ENCODE assay signal across 2 cellular contexts in genomic region chr9:92021785-92022541, GRCh38.
TF ChIP-seq lines count a peak whose summit lies in the region.
"Not testable (repeated sequence)": the region's sequence is repeated elsewhere in the genome, so short reads cannot be mapped to it uniquely, and the experiment has no call there.

No MANE protein-coding gene starts in this region.

TF ChIP-seq in IMR-90, 13 proteins besides CTCF, POLR2A, EP300 and RAD21:
- peak; percentile 60 for TF ChIP-seq USF2 (IDR thresholded peaks at IDR 0.05; ENCODE audit: low read depth, low read length)

TF ChIP-seq in K562, 482 proteins besides CTCF, POLR2A, EP300 and RAD21:
- TF ChIP-seq FOSL1 (tag; conservative IDR thresholded peaks at IDR 0.05) (peak; percentile 39), HES1 (IDR thresholded peaks at IDR 0.05; ENCODE audit: low read depth) (0 out of 2 replicates have a peak, but pooled peaks have one; percentile 41), ESRRA (IDR thresholded peaks at IDR 0.05; ENCODE audit: borderline replicate concordance, low read depth) (peak; percentile 44; the same call in 1 of the 2 replicates), ATF3 (IDR thresholded peaks at IDR 0.05) (peak; percentile 68), ATF7 (IDR thresholded peaks at IDR 0.05) (0 out of 2 replicates have a peak, but pooled peaks have one; percentile 39), BHLHE40 (IDR thresholded peaks at IDR 0.05; ENCODE audit: low read length) (peak; percentile 32; the same call in 1 of the 2 replicates), HDAC2 (IDR thresholded peaks at IDR 0.05) (peak; percentile 59; the same call in 1 of the 2 replicates), RAD51 (IDR thresholded peaks at IDR 0.05; ENCODE audit: borderline replicate concordance, low read depth) (0 out of 2 replicates have a peak, but pooled peaks have one; percentile 16), RCOR1 (IDR thresholded peaks at IDR 0.05; ENCODE audit: borderline replicate concordance in 1 of 2, low read depth in 2 of 2, low read length in 2 of 2) (peak in 1 of 2 experiments; percentile 72; a peak in 1 of 4 replicates), MNT (conservative IDR thresholded peaks at IDR 0.05) (peak; percentile 37 to 56; a peak in 2 of 4 replicates), CTBP1 (IDR thresholded peaks at IDR 0.05; ENCODE audit: borderline replicate concordance) (0 out of 2 replicates have a peak, but pooled peaks have one; percentile 22), TRIM24 (IDR thresholded peaks at IDR 0.05) (peak in 1 of 2 experiments; percentile 63; a peak in 1 of 4 replicates), JUND (IDR thresholded peaks at IDR 0.05; ENCODE audit: borderline replicate concordance, low read depth, low read length) (peak; percentile 12; the same call in 1 of the 2 replicates), CBFA2T3 (IDR thresholded peaks at IDR 0.05) (peak; percentile 53), DPF2 (IDR thresholded peaks at IDR 0.05) (0 out of 2 replicates have a peak, but pooled peaks have one; percentile 17), HDAC1 (IDR thresholded peaks at IDR 0.05) (peak in 1 of 2 experiments; percentile 36; a peak in 1 of 4 replicates), CBFA2T2 (conservative IDR thresholded peaks at IDR 0.05) (peak; percentile 23; the same call in 1 of the 2 replicates), TRIM28 (IDR thresholded peaks at IDR 0.05) (peak; percentile 38; the same call in 1 of the 2 replicates), USF1 (CRISPR knock-in tag; IDR thresholded peaks at IDR 0.05) (peak; percentile 52; the same call in 1 of the 2 replicates), SP1 (CRISPR knock-in tag; IDR thresholded peaks at IDR 0.05) (peak; percentile 66), NFIC (IDR thresholded peaks at IDR 0.05) (peak; percentile 75), L3MBTL2 (IDR thresholded peaks at IDR 0.05) (0 out of 2 replicates have a peak, but pooled peaks have one; percentile 13), SMARCE1 (IDR thresholded peaks at IDR 0.05) (0 out of 2 replicates have a peak, but pooled peaks have one; percentile 16), KDM1A (IDR thresholded peaks at IDR 0.05) (peak; percentile 78 to 79)
- TF ChIP-seq ATF3 (CRISPR knock-in tag; conservative IDR thresholded peaks at IDR 0.05); JUND (tag; IDR thresholded peaks at IDR 0.05; ENCODE audit: borderline replicate concordance, low read depth, low read length): not testable (repeated sequence)
